In the genomic region with DNA sequence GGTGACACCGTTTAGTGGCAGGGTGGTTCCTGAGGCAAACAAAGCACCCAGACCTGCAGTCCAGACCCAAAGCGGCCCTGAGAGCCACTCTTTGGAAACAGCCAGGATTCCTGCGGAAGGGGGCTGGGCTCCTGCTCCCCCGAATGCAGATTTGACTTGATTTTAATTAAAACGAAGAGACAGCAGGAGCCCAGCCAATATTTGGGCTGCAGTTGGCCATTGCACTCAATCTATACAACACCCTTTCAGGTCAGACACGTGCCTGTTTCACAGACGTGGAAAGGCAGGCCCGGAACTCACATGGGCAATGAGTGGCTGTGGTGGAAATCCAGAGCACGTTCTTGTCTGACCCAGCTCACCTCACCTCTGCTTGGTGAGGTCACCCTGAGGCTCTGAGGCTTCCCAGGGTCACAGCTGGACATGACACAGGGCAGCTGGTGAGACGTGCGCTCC, we compare ENCODE assay signal across 25 cellular contexts.
DNase-seq lines count a peak whose midpoint lies in the region; ATAC-seq, FAIRE-seq and TF ChIP-seq lines count a peak whose summit lies in the region.
"Had no signal": no experiment of that assay in that cellular context is flagged by ENCODE, and none has a peak within 500 bp of the region (broad histone marks: within the 10 kb centered on the region; RNA-seq: fewer than 3 reads in every experiment).

No MANE protein-coding gene starts in this region.

- H3K27ac ChIP-seq in heart right ventricle = no peak overlapping the region
- H3K27ac ChIP-seq in coronary artery = no peak overlapping the region
- no peak overlapping the region for H3K27ac ChIP-seq in lung (ENCODE audit: low read depth in 1 of 2, low read length in 1 of 2)
- H3K27ac ChIP-seq: A549, ovary, testis had no signal

- H3K4me3 ChIP-seq in heart right ventricle (no peak overlapping the region), coronary artery (no peak overlapping the region), lung (no peak overlapping the region)
- H3K4me3 ChIP-seq: A549, ovary, testis had no signal

- TF ChIP-seq CTCF in heart right ventricle (IDR thresholded peaks at IDR 0.05) (no peak), coronary artery (IDR thresholded peaks at IDR 0.05) (no peak), lung (IDR thresholded peaks at IDR 0.05; ENCODE audit: control extremely low read depth, extremely low read depth) (no peak)

- H3K4me1 ChIP-seq in heart right ventricle (no peaks in the 10 kb centered on the region), lung (ENCODE audit: control insufficient read depth in 2 of 2, insufficient read depth in 2 of 2, low read length in 2 of 2) (no peaks in the 10 kb centered on the region)
- H3K4me1 ChIP-seq: A549, testis had no signal

- intact Hi-C loops in Right ventricle myocardium superior (cut with DNase I) = no loop called here
- intact Hi-C loops in heart right ventricle (cut with DNase I) = no loop called here

- H3K27me3 ChIP-seq in heart right ventricle (peaks cover 0 to 17% (median under 1%) of the 10 kb centered on the region in 7 donors), lung (ENCODE audit: control insufficient read depth, insufficient read depth) (no peaks in the 10 kb centered on the region)
- H3K27me3 ChIP-seq: ovary, testis had no signal

- ATAC-seq in Right ventricle myocardium superior (ENCODE audit: poor library complexity) = no peak
- ATAC-seq in heart right ventricle = no peak
- ATAC-seq in lung (ENCODE audit: insufficient read depth, low FRiP score) = no peak
- ATAC-seq in HG02571 (IDR thresholded peaks at IDR 0.05; ENCODE audit: unreplicated experiment) = no peak
- ATAC-seq: A549; stimulated activated naive CD8-positive, alpha-beta T cell treated with anti-CD3 and anti-CD28 coated beads, Interleukin-15, Interleukin-2, amounts not matched to agents 100 U/mL and 50 U/mL, for 24 hours had no signal

- H3K36me3 ChIP-seq in heart right ventricle (no peaks in the 10 kb centered on the region), lung (ENCODE audit: control insufficient read depth in 2 of 2, insufficient read depth in 2 of 2, low read length in 2 of 2) (no peaks in the 10 kb centered on the region)
- H3K36me3 ChIP-seq: ovary had no signal

- peak; percentile 8 for DNase-seq in Right ventricle myocardium superior
- no peak for DNase-seq in heart right ventricle
- DNase-seq in coronary artery (ENCODE audit: low spot score) = peak; percentile 45
- DNase-seq in lung (ENCODE audit: low spot score) = peak; percentile 22
- peak; percentile 43 for DNase-seq in urothelium cell line (ENCODE audit: low spot score)
- DNase-seq in NCI-H345 (lab: John Stamatoyannopoulos, UW) = no peak
- DNase-seq in RKO (ENCODE audit: low spot score) = no peak
- DNase-seq: activated CD4-positive, alpha-beta T cell treated with anti-CD3 and anti-CD28 coated beads, Interleukin-2, amount 10 ng/mL, durations not matched to agents 24 days and 14 days; activated T-cell treated with anti-CD3 and anti-CD28 coated beads, Interleukin-2, amount 50 U/mL, for 24 hours; central memory CD4-positive, alpha-beta T cell; Kasumi-1; kidney glomerular epithelial cell; NCI-H1417 treated with DMSO at 0.1 percent for 48 hours; NCI-H2081; NCI-H446; NCI-H748 treated with DMSO at 0.1 percent for 48 hours; ovary; RPMI8226; small intestine; stimulated activated naive CD8-positive, alpha-beta T cell treated with anti-CD3 and anti-CD28 coated beads, Interleukin-15, Interleukin-2, amounts not matched to agents 100 U/mL and 50 U/mL, for 24 hours; testis had no signal

- peaks cover 0 to 10% (median 0%) of the 10 kb centered on the region in 11 donors for H3K9me3 ChIP-seq in heart right ventricle
- H3K9me3 ChIP-seq in lung (ENCODE audit: control insufficient read depth in 2 of 2, insufficient read depth in 1 of 2, low read length in 1 of 2) = peaks cover 0 to 2% of the 10 kb centered on the region in 2 donors
- H3K9me3 ChIP-seq: A549, ovary, testis had no signal

- peak; percentile 9 for FAIRE-seq in urothelium cell line (lab: Jason Lieb, UNC)
- FAIRE-seq: A549, D721Med, H54, small intestine had no signal

- WGBS in heart right ventricle, 2 donors = 51 to 55% methylated on average over 11 of the region's 11 CpGs
- 62 to 81% methylated on average over 11 of the region's 11 CpGs for WGBS in lung, 2 donors

Comparison
In these comparisons a context has a peak if more than half of its experiments do, and no peak if none do; other contexts are left out.
1. DNase-seq: peak in Right ventricle myocardium superior (single experiment), coronary artery (single experiment), lung (single experiment) and urothelium cell line (single experiment); none in heart right ventricle (0 of 2), NCI-H345 (single experiment) and RKO (single experiment).